Comparison of ENCODE assay signal across 16 cellular contexts in the genomic region with DNA sequence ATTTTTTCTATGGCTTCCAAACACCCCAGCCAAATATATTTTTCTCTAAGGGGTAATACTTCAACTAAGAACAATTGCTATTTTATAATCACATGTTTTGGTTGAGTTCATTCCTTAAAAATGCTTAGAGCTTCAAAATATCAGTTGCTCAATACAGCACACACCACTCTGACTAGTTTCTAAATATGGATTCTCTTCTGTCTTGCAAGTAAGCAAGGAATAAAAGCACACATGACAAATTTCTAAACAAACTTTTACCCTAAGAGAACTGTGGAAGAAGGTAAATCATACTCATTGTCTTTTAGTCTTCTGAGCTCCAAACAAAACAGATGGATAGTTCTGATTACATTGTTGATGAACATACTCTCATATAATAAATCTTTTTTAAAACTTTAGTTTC. TPM values are rescaled to one million over a fixed set of nuclear protein-coding genes. Genes with fewer than 3 reads are reported as not detected.
DNase-seq lines count a peak whose midpoint lies in the region; ATAC-seq and TF ChIP-seq lines count a peak whose summit lies in the region.
"Had no signal": no experiment of that assay in that cellular context is flagged by ENCODE, and none has a peak within 500 bp of the region (broad histone marks: within the 10 kb centered on the region; RNA-seq: fewer than 3 reads in every experiment).

No MANE protein-coding gene starts in this region.

- H3K4me1 ChIP-seq in fibroblast of lung (ENCODE audit: control insufficient read depth, extremely low read depth, insufficient read depth, low read length), result no peaks in the 10 kb centered on the region
- H3K4me1 ChIP-seq in neural progenitor cell, result no peaks in the 10 kb centered on the region
- H3K4me1 ChIP-seq: HAP-1 had no signal

- peak; percentile 43 for DNase-seq in AG08395 (ENCODE audit: low spot score)
- DNase-seq in SK-N-MC (ENCODE audit: low read depth, low spot score), result no peak
- DNase-seq in fibroblast of lung (ENCODE audit: low read depth in 2 of 2), result peak; percentile 53 to 88
- no peak for DNase-seq in omental fat pad (ENCODE audit: low spot score)
- no peak for DNase-seq in neural progenitor cell (ENCODE audit: low spot score)
- DNase-seq in naive thymus-derived CD8-positive, alpha-beta T cell, result no peak
- DNase-seq in activated effector memory CD4-positive, alpha-beta T cell treated with Interleukin-2 at 50 U/mL for 16 hours, result no peak
- DNase-seq: activated CD4-positive, alpha-beta T cell treated with anti-CD3 and anti-CD28 coated beads, Interleukin-2, amount 50 U/mL, for 1 hour; naive thymus-derived CD4-positive, alpha-beta T cell; NCI-H1092; NCI-H446 treated with DMSO at 0.1 percent for 48 hours had no signal

- H3K4me3 Mint-ChIP-seq in neural progenitor cell, result no peak overlapping the region
- no peak overlapping the region for H3K4me3 Mint-ChIP-seq in naive thymus-derived CD8-positive, alpha-beta T cell
- H3K4me3 Mint-ChIP-seq: central memory CD8-positive, alpha-beta T cell; naive thymus-derived CD4-positive, alpha-beta T cell; T-helper 1 cell treated with Interleukin-12 subunit alpha and Interleukin-12 subunit beta and Interleukin-4 antibody, amounts not matched to agents 30 μg/mL and 1 μg/mL, for 36 hours had no signal

- H2AFZ ChIP-seq in fibroblast of lung (ENCODE audit: low read length) (no peak overlapping the region), neural progenitor cell (replicated peaks) (no peak overlapping the region)

- ATAC-seq in omental fat pad (ENCODE audit: low FRiP score), result peak; percentile 74
- ATAC-seq in GM21717 (IDR thresholded peaks at IDR 0.05; ENCODE audit: unreplicated experiment), result no peak
- no peak for ATAC-seq in naive thymus-derived CD8-positive, alpha-beta T cell
- ATAC-seq: naive thymus-derived CD4-positive, alpha-beta T cell; Panc1 had no signal

- POLR2A ChIA-PET in naive thymus-derived CD8-positive, alpha-beta T cell (lab: Charles Lee), result interaction anchor here (0.7 kb wide), 1 partner anchor 47 kb away, joined by 4 read pairs; no protein-coding TSS in a partner anchor

- H3K27me3 ChIP-seq in fibroblast of lung (ENCODE audit: control insufficient read depth, insufficient read depth, low read length) (no peaks in the 10 kb centered on the region), neural progenitor cell (no peaks in the 10 kb centered on the region)

- H3K9ac ChIP-seq in SK-N-MC (ENCODE audit: insufficient read length) (no peak overlapping the region), fibroblast of lung (ENCODE audit: insufficient read depth, low read length) (no peak overlapping the region), neural progenitor cell (no peak overlapping the region)

- H3K36me3 Mint-ChIP-seq in neural progenitor cell, result peaks cover 8% of the 10 kb centered on the region
- peaks cover 3 to 40% (median 27%) of the 10 kb centered on the region in 3 donors for H3K36me3 Mint-ChIP-seq in naive thymus-derived CD8-positive, alpha-beta T cell

- TF ChIP-seq CTCF in fibroblast of lung (conservative IDR thresholded peaks at IDR 0.05 in 1 of 2, IDR thresholded peaks at IDR 0.05 in 1 of 2; ENCODE audit: low read depth in 1 of 2, low read length in 2 of 2) (no peak), omental fat pad (IDR thresholded peaks at IDR 0.05) (no peak), neural progenitor cell (IDR thresholded peaks at IDR 0.05) (no peak)

- peaks cover 6% of the 10 kb centered on the region; the same call in 1 of the 2 replicates for H3K36me3 ChIP-seq in SK-N-MC (ENCODE audit: insufficient read depth, low read length)
- peaks cover 5% of the 10 kb centered on the region for H3K36me3 ChIP-seq in fibroblast of lung (ENCODE audit: control insufficient read depth, insufficient read depth, low read length)
- H3K36me3 ChIP-seq in neural progenitor cell, result no peaks in the 10 kb centered on the region
- H3K36me3 ChIP-seq: HAP-1 had no signal

- no peaks in the 10 kb centered on the region for H3K27me3 Mint-ChIP-seq in neural progenitor cell (ENCODE audit: insufficient read depth, low read depth)
- no peaks in the 10 kb centered on the region for H3K27me3 Mint-ChIP-seq in naive thymus-derived CD8-positive, alpha-beta T cell
- H3K27me3 Mint-ChIP-seq: central memory CD8-positive, alpha-beta T cell; naive thymus-derived CD4-positive, alpha-beta T cell had no signal

- H3K4me2 ChIP-seq in fibroblast of lung (ENCODE audit: extremely low read depth, insufficient read depth, low read length) (no peak overlapping the region), neural progenitor cell (no peak overlapping the region)

- H4K20me1 ChIP-seq in fibroblast of lung (ENCODE audit: control insufficient read depth, extremely low read depth, insufficient read depth, low read length), result no peaks in the 10 kb centered on the region
- H4K20me1 ChIP-seq in neural progenitor cell (ENCODE audit: low read depth), result no peaks in the 10 kb centered on the region

- no peaks in the 10 kb centered on the region for H3F3A ChIP-seq in neural progenitor cell (ENCODE audit: low read depth)

- no peak overlapping the region for H3K4me3 ChIP-seq in SK-N-MC
- H3K4me3 ChIP-seq in fibroblast of lung (replicated peaks in 1 of 4; ENCODE audit: control extremely low read depth in 1 of 4, insufficient read depth in 1 of 4, low read depth in 3 of 4, low read length in 4 of 4), result no peak overlapping the region
- no peak overlapping the region for H3K4me3 ChIP-seq in neural progenitor cell
- H3K4me3 ChIP-seq: HAP-1 had no signal

- peaks cover 16% of the 10 kb centered on the region for H3K4me1 Mint-ChIP-seq in neural progenitor cell
- H3K4me1 Mint-ChIP-seq in naive thymus-derived CD8-positive, alpha-beta T cell, result peaks cover 0 to 3% (median 0%) of the 10 kb centered on the region in 4 donors

- 0 out of 2 replicates have a peak overlapping the region, but pooled peaks have one; percentile 12 for H3K27ac ChIP-seq in SK-N-MC
- H3K27ac ChIP-seq in fibroblast of lung (ENCODE audit: insufficient read depth, low read length), result no peak overlapping the region
- H3K27ac ChIP-seq in neural progenitor cell, result no peak overlapping the region

- H3K9me3 ChIP-seq in SK-N-MC (ENCODE audit: low read depth, low read length), result no peaks in the 10 kb centered on the region
- no peaks in the 10 kb centered on the region for H3K9me3 ChIP-seq in fibroblast of lung (ENCODE audit: control insufficient read depth, insufficient read depth, low read depth, low read length)
- no peaks in the 10 kb centered on the region for H3K9me3 ChIP-seq in neural progenitor cell (ENCODE audit: low read depth)
- H3K9me3 ChIP-seq: HAP-1 had no signal

- H3K9me3 Mint-ChIP-seq in neural progenitor cell, result no peaks in the 10 kb centered on the region
- no peaks in the 10 kb centered on the region for H3K9me3 Mint-ChIP-seq in naive thymus-derived CD8-positive, alpha-beta T cell
- H3K9me3 Mint-ChIP-seq: central memory CD8-positive, alpha-beta T cell; naive thymus-derived CD4-positive, alpha-beta T cell; T-helper 1 cell treated with Interleukin-12 subunit alpha and Interleukin-12 subunit beta and Interleukin-4 antibody, amounts not matched to agents 30 μg/mL and 1 μg/mL, for 36 hours had no signal

- no peak overlapping the region for H3K27ac Mint-ChIP-seq in neural progenitor cell
- no peak overlapping the region for H3K27ac Mint-ChIP-seq in naive thymus-derived CD8-positive, alpha-beta T cell
- H3K27ac Mint-ChIP-seq: naive thymus-derived CD4-positive, alpha-beta T cell; T-helper 1 cell treated with Interleukin-12 subunit alpha and Interleukin-12 subunit beta and Interleukin-4 antibody, amounts not matched to agents 30 μg/mL and 1 μg/mL, for 36 hours had no signal

- peaks cover 7% of the 10 kb centered on the region for H3K79me2 ChIP-seq in fibroblast of lung (ENCODE audit: control insufficient read depth, insufficient read depth, low read length)
- H3K79me2 ChIP-seq in neural progenitor cell (ENCODE audit: low read depth), result no peaks in the 10 kb centered on the region

RNA-seq across cellular contexts. Expression of gene ANTXR2, which starts 27.2 kb away (rescaled TPM):
- total RNA-seq in fibroblast of lung (107 and 135 TPM in 2 replicates), omental fat pad (100 to 1,000 TPM in 3 of 4 donors, 10 to 100 TPM in 1; 86.7 to 208 (median 139) TPM), neural progenitor cell (ENCODE audit: low replicate concordance) (28.3 and 28.8 TPM in 2 replicates)
- polyA plus RNA-seq in fibroblast of lung, result 85.3 and 88.4 TPM in 2 replicates
- polyA plus RNA-seq in fibroblast of lung (2012), result 84.2 and 90.5 TPM in 2 replicates
- polyA minus RNA-seq in fibroblast of lung (ENCODE audit: low replicate concordance), result 9.2 and 13.4 TPM in 2 replicates
- 10 to 100 TPM; 19.3 to 21.9 TPM for total RNA-seq in naive thymus-derived CD8-positive, alpha-beta T cell
- polyA plus RNA-seq in naive thymus-derived CD8-positive, alpha-beta T cell, result 10 to 100 TPM; 11.4 to 22.1 (median 11.5) TPM

Comparison
In these comparisons a context has a peak if more than half of its experiments do, and no peak if none do; other contexts are left out.
1. DNase-seq: peak in AG08395 (single experiment) and fibroblast of lung (2 of 2); none in SK-N-MC (single experiment), omental fat pad (single experiment), neural progenitor cell (single experiment), naive thymus-derived CD8-positive, alpha-beta T cell (0 of 10) and activated effector memory CD4-positive, alpha-beta T cell treated with Interleukin-2 at 50 U/mL for 16 hours (single experiment).